In genomic region chr3:17333893-17334292, GRCh38 we compare ENCODE assay signal across 26 cellular contexts.
"Had no signal": no experiment of that assay in that cellular context is flagged by ENCODE, and none has a peak within 500 bp of the region (broad histone marks: within the 10 kb centered on the region; RNA-seq: fewer than 3 reads in every experiment).

No MANE protein-coding gene starts in this region.

- FAIRE-seq: endometrium, islet of Langerhans, keratinocyte had no signal

- H3K4me3 Mint-ChIP-seq: dendritic cell treated with granulocyte-macrophage colony-stimulating factor and Interleukin-4, amounts not matched to agents 40 ng/mL and 50 ng/mL, for 4 days; effector memory CD8-positive, alpha-beta T cell; endodermal cell; naive thymus-derived CD4-positive, alpha-beta T cell had no signal

- H3K9me3 Mint-ChIP-seq: dendritic cell treated with granulocyte-macrophage colony-stimulating factor and Interleukin-4, amounts not matched to agents 40 ng/mL and 50 ng/mL, for 4 days; effector memory CD8-positive, alpha-beta T cell; endodermal cell; naive thymus-derived CD4-positive, alpha-beta T cell had no signal

- ATAC-seq: effector memory CD8-positive, alpha-beta T cell; esophagus mucosa; gastrocnemius medialis; left cardiac atrium; left lung; left ventricle myocardium superior; lower lobe of right lung; naive thymus-derived CD4-positive, alpha-beta T cell had no signal

- H3K36me3 ChIP-seq: colonic mucosa, gastrocnemius medialis, heart right ventricle, left lung, lower lobe of right lung had no signal

- H3K27ac Mint-ChIP-seq: dendritic cell treated with granulocyte-macrophage colony-stimulating factor and Interleukin-4, amounts not matched to agents 40 ng/mL and 50 ng/mL, for 4 days; effector memory CD8-positive, alpha-beta T cell; endodermal cell; naive thymus-derived CD4-positive, alpha-beta T cell had no signal

- H3K27ac ChIP-seq: colonic mucosa, epithelial cell of prostate, esophagus squamous epithelium, gastrocnemius medialis, left lung, lower lobe of right lung had no signal

- H3K4me1 ChIP-seq: colonic mucosa, esophagus squamous epithelium, left lung, lower lobe of right lung had no signal

- H3K4me3 ChIP-seq: colonic mucosa, esophagus squamous epithelium, gastrocnemius medialis, heart right ventricle, left lung, lower lobe of right lung had no signal

- H3K27me3 Mint-ChIP-seq: dendritic cell treated with granulocyte-macrophage colony-stimulating factor and Interleukin-4, amounts not matched to agents 40 ng/mL and 50 ng/mL, for 4 days; effector memory CD8-positive, alpha-beta T cell; naive thymus-derived CD4-positive, alpha-beta T cell had no signal

- H3K9me3 ChIP-seq: colonic mucosa, esophagus squamous epithelium, gastrocnemius medialis, heart right ventricle, left lung, lower lobe of right lung had no signal

- H3K27me3 ChIP-seq: colonic mucosa, esophagus squamous epithelium, gastrocnemius medialis, heart right ventricle, left lung had no signal

- DNase-seq: colonic mucosa; cortex of kidney; effector CD8-positive, alpha-beta T cell; effector memory CD8-positive, alpha-beta T cell; endodermal cell; esophagus squamous epithelium; foreskin fibroblast; foreskin melanocyte; gastrocnemius medialis; glutamatergic neuron; head of caudate nucleus; heart right ventricle; hippocampal formation; left cardiac atrium; left lung; left ventricle myocardium superior; lower lobe of right lung; mesenchymal stem cell; midbrain; naive thymus-derived CD4-positive, alpha-beta T cell had no signal

- H3K4me1 Mint-ChIP-seq: endodermal cell had no signal
